ENCODE assay signal across 11 cellular contexts in genomic region chr15:45048784-45049631, GRCh38. TPM values are rescaled to one million over a fixed set of nuclear protein-coding genes. Genes with fewer than 3 reads are reported as not detected.
DNase-seq lines count a peak whose midpoint lies in the region; ATAC-seq and TF ChIP-seq lines count a peak whose summit lies in the region.
"Had no signal": no experiment of that assay in that cellular context is flagged by ENCODE, and none has a peak within 500 bp of the region (broad histone marks: within the 10 kb centered on the region; RNA-seq: fewer than 3 reads in every experiment).

No MANE protein-coding gene starts in this region.

- DNase-seq in NB4 (ENCODE audit: low read depth) = peak; percentile 93
- DNase-seq in fibroblast of the aortic adventitia (ENCODE audit: low read depth) = peak; percentile 35
- DNase-seq in stimulated activated naive B cell treated with anti-CD40 and anti-IgM and Interleukin-4, amounts not matched to agents 10 μg/mL and 1 μg/mL and 100 μg/mL, for 72 hours = peak; percentile 58
- DNase-seq in stimulated activated CD4-positive, alpha-beta T cell treated with anti-CD3 and anti-CD28 coated beads, Interleukin-2, amount 100 ng/mL, for 48 hours = no peak
- no peak for DNase-seq in NCI-H1048 (lab: John Stamatoyannopoulos, UW)
- DNase-seq in foreskin keratinocyte = no peak
- DNase-seq: activated CD4-positive, alpha-beta T cell treated with anti-CD3 and anti-CD28 coated beads for 4 hours; NCI-H69 had no signal

- ATAC-seq in GM19395 (IDR thresholded peaks at IDR 0.05; ENCODE audit: unreplicated experiment) (peak; percentile 61), HG03457 (IDR thresholded peaks at IDR 0.05; ENCODE audit: unreplicated experiment) (no peak), foreskin keratinocyte (no peak)
- ATAC-seq in stimulated activated naive B cell treated with anti-CD40 and anti-IgM and Interleukin-4, amounts not matched to agents 10 μg/mL and 1 μg/mL and 100 μg/mL, for 72 hours (replicated peaks) = peak; percentile 94 to 96

- H3K27me3 Mint-ChIP-seq in stimulated activated naive B cell treated with anti-CD40 and anti-IgM and Interleukin-4, amounts not matched to agents 10 μg/mL and 1 μg/mL and 100 μg/mL, for 72 hours = no peaks in the 10 kb centered on the region
- H3K27me3 Mint-ChIP-seq: brain had no signal

- peaks cover 23 to 43% of the 10 kb centered on the region in 2 donors for H3K36me3 Mint-ChIP-seq in stimulated activated naive B cell treated with anti-CD40 and anti-IgM and Interleukin-4, amounts not matched to agents 10 μg/mL and 1 μg/mL and 100 μg/mL, for 72 hours

- TF ChIP-seq CTCF in NB4 (IDR thresholded peaks at IDR 0.05; ENCODE audit: low read depth, low read length) (no peak), fibroblast of the aortic adventitia (IDR thresholded peaks at IDR 0.05; ENCODE audit: insufficient read depth, low read length) (no peak), foreskin keratinocyte (conservative IDR thresholded peaks at IDR 0.05) (no peak)

- H3K9me3 Mint-ChIP-seq in stimulated activated naive B cell treated with anti-CD40 and anti-IgM and Interleukin-4, amounts not matched to agents 10 μg/mL and 1 μg/mL and 100 μg/mL, for 72 hours = peaks cover 0 to 2% of the 10 kb centered on the region in 2 donors

- H3K4me3 ChIP-seq in NB4 (ENCODE audit: low read depth, low read length) (peak overlapping the region; percentile 43), fibroblast of the aortic adventitia (ENCODE audit: low read depth, low read length) (no peak overlapping the region)

- no peak overlapping the region for H3K27ac ChIP-seq in foreskin keratinocyte

- no peaks in the 10 kb centered on the region for H3K27me3 ChIP-seq in foreskin keratinocyte

- peaks cover 10 to 28% of the 10 kb centered on the region in 2 donors for H3K4me1 Mint-ChIP-seq in stimulated activated naive B cell treated with anti-CD40 and anti-IgM and Interleukin-4, amounts not matched to agents 10 μg/mL and 1 μg/mL and 100 μg/mL, for 72 hours
- H3K4me1 Mint-ChIP-seq: brain had no signal

- no peaks in the 10 kb centered on the region for H3K4me1 ChIP-seq in foreskin keratinocyte

- no peak for TF ChIP-seq POLR2A in NB4 (IDR thresholded peaks at IDR 0.05; ENCODE audit: extremely low read depth, insufficient read length)

- H3K27ac Mint-ChIP-seq in stimulated activated naive B cell treated with anti-CD40 and anti-IgM and Interleukin-4, amounts not matched to agents 10 μg/mL and 1 μg/mL and 100 μg/mL, for 72 hours = peak overlapping the region; percentile 97
- H3K27ac Mint-ChIP-seq: brain had no signal

- H3K4me3 Mint-ChIP-seq in stimulated activated naive B cell treated with anti-CD40 and anti-IgM and Interleukin-4, amounts not matched to agents 10 μg/mL and 1 μg/mL and 100 μg/mL, for 72 hours = peak overlapping the region; percentile 66 to 75
- H3K4me3 Mint-ChIP-seq: brain had no signal

RNA-seq across cellular contexts. Expression of gene SORD, which starts 26.0 kb away (rescaled TPM):
- 9.8 and 13.2 TPM in 2 replicates for total RNA-seq in fibroblast of the aortic adventitia (ENCODE audit: low replicate concordance)
- 43.7 and 44.0 TPM in 2 replicates for total RNA-seq in foreskin keratinocyte
- 21.2 and 23.5 TPM in 2 replicates for polyA plus RNA-seq in foreskin keratinocyte

Comparison
In these comparisons a context has a peak if more than half of its experiments do, and no peak if none do; other contexts are left out.
1. ATAC-seq: peak in GM19395 (single experiment) and stimulated activated naive B cell treated with anti-CD40 and anti-IgM and Interleukin-4, amounts not matched to agents 10 μg/mL and 1 μg/mL and 100 μg/mL, for 72 hours (2 of 2); none in HG03457 (single experiment) and foreskin keratinocyte (single experiment).
2. DNase-seq: peak in NB4 (single experiment), fibroblast of the aortic adventitia (single experiment) and stimulated activated naive B cell treated with anti-CD40 and anti-IgM and Interleukin-4, amounts not matched to agents 10 μg/mL and 1 μg/mL and 100 μg/mL, for 72 hours (single experiment); none in stimulated activated CD4-positive, alpha-beta T cell treated with anti-CD3 and anti-CD28 coated beads, Interleukin-2, amount 100 ng/mL, for 48 hours (0 of 2), NCI-H1048 (single experiment) and foreskin keratinocyte (0 of 2).